In the genomic region with DNA sequence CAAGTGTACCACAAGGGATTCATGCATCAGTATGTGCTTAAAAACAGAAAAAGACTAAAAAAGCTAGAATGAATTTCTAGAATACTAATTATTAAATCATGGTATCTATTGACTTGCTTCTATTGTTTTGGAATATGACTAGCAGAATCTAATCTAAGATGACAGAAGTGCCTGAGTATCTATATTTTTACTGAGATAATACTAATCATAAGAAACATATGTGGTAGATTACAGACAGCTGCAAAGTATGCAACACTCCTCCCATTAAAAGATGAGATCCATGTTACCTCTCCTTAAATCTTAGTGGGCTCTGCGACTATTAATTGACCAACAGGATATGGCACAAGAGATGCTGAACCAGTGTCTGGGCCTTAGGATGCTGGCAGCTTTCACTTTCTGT, we compare ENCODE assay signal across 1 cellular context.
A peak's percentile ranks its signal among the peaks of the same experiment; 100 is the strongest.
TF ChIP-seq lines count a peak whose summit lies in the region.

No MANE protein-coding gene starts in this region.

TF ChIP-seq in K562, 482 proteins besides CTCF, POLR2A, EP300 and RAD21 (continued from another document):
- peak; percentile 43 for TF ChIP-seq ARID1B (IDR thresholded peaks at IDR 0.05)
- TF ChIP-seq TEAD4 (IDR thresholded peaks at IDR 0.05; ENCODE audit: low read length), result peak; percentile 73
- TF ChIP-seq TEAD4 (CRISPR knock-in tag; IDR thresholded peaks at IDR 0.05; ENCODE audit: borderline replicate concordance), result no peak
- no peak for TF ChIP-seq ETV6 (IDR thresholded peaks at IDR 0.05; ENCODE audit: borderline replicate concordance in 1 of 2, low read depth in 2 of 2, low read length in 1 of 2)
- no peak for TF ChIP-seq ETV6 (CRISPR knock-in tag; IDR thresholded peaks at IDR 0.05; ENCODE audit: borderline replicate concordance)
- no peak for TF ChIP-seq DACH1 (IDR thresholded peaks at IDR 0.05; ENCODE audit: partially characterized antibody)
- TF ChIP-seq, protein P1, sequence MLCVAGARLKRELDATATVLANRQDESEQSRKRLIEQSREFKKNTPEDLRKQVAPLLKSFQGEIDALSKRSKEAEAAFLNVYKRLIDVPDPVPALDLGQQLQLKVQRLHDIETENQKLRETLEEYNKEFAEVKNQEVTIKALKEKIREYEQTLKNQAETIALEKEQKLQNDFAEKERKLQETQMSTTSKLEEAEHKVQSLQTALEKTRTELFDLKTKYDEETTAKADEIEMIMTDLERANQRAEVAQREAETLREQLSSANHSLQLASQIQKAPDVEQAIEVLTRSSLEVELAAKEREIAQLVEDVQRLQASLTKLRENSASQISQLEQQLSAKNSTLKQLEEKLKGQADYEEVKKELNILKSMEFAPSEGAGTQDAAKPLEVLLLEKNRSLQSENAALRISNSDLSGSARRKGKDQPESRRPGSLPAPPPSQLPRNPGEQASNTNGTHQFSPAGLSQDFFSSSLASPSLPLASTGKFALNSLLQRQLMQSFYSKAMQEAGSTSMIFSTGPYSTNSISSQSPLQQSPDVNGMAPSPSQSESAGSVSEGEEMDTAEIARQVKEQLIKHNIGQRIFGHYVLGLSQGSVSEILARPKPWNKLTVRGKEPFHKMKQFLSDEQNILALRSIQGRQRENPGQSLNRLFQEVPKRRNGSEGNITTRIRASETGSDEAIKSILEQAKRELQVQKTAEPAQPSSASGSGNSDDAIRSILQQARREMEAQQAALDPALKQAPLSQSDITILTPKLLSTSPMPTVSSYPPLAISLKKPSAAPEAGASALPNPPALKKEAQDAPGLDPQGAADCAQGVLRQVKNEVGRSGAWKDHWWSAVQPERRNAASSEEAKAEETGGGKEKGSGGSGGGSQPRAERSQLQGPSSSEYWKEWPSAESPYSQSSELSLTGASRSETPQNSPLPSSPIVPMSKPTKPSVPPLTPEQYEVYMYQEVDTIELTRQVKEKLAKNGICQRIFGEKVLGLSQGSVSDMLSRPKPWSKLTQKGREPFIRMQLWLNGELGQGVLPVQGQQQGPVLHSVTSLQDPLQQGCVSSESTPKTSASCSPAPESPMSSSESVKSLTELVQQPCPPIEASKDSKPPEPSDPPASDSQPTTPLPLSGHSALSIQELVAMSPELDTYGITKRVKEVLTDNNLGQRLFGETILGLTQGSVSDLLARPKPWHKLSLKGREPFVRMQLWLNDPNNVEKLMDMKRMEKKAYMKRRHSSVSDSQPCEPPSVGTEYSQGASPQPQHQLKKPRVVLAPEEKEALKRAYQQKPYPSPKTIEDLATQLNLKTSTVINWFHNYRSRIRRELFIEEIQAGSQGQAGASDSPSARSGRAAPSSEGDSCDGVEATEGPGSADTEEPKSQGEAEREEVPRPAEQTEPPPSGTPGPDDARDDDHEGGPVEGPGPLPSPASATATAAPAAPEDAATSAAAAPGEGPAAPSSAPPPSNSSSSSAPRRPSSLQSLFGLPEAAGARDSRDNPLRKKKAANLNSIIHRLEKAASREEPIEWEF (CRISPR knock-in tag; IDR thresholded peaks at IDR 0.05), result no peak
- no peak for TF ChIP-seq HDAC3 (IDR thresholded peaks at IDR 0.05; ENCODE audit: borderline replicate concordance, partially characterized antibody)
- no peak for TF ChIP-seq XRCC5 (IDR thresholded peaks at IDR 0.05; ENCODE audit: low read depth, low read length)
- TF ChIP-seq CHD1 (IDR thresholded peaks at IDR 0.05; ENCODE audit: low read length), result no peak
- peak; percentile 68 for TF ChIP-seq TAL1 (IDR thresholded peaks at IDR 0.05)
